Comparison of ENCODE assay signal across 16 cellular contexts in the genomic region with DNA sequence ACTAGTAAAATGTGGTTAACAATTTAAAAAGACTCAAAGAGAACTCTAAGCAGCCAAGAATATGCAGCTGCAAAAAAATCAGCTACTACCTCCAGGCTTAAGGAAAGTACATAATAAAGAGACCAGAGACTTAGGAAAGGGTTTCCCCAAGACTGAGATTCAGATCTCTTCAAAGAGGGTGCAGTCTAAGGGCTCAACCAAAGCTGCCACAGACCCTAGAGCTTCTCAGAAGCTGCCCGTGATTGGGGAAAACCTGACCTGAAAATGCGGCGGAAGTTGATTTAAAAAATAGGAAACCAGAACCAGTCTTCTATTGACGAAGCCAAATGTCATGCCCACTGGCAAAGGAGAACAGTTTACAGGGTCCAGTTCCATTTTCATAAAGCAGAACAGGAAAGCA.
DNase-seq lines count a peak whose midpoint lies in the region; ATAC-seq lines count a peak whose summit lies in the region.
"Had no signal": no experiment of that assay in that cellular context is flagged by ENCODE, and none has a peak within 500 bp of the region (broad histone marks: within the 10 kb centered on the region; RNA-seq: fewer than 3 reads in every experiment).

No MANE protein-coding gene starts in this region.

- H2AFZ ChIP-seq in trophoblast cell (ENCODE audit: insufficient read depth, low read length, poor library complexity): no peak overlapping the region

- H4K91ac ChIP-seq in trophoblast cell (ENCODE audit: low read depth, low read length): no peak overlapping the region

- H3K79me2 ChIP-seq in trophoblast cell (ENCODE audit: control insufficient read depth, insufficient read depth, low read length, poor library complexity): no peaks in the 10 kb centered on the region

- H2AK5ac ChIP-seq in trophoblast cell (ENCODE audit: low read length): no peak overlapping the region

- WGBS in trophoblast cell (ENCODE audit: extremely low coverage, insufficient coverage, insufficient read length): no CpG with 5 or more reads among the region's 4 CpGs

- H3K79me1 ChIP-seq in trophoblast cell (ENCODE audit: low read length): peaks cover 3% of the 10 kb centered on the region

- H3K4me3 ChIP-seq in trophoblast cell (ENCODE audit: low read depth, low read length): no peak overlapping the region
- H3K4me3 ChIP-seq: MG63 had no signal

- no peak overlapping the region for H3K23ac ChIP-seq in trophoblast cell (ENCODE audit: low read length)

- H3K27me3 ChIP-seq in trophoblast cell (ENCODE audit: insufficient read depth, low read length): no peaks in the 10 kb centered on the region
- H3K27me3 ChIP-seq: MG63 had no signal

- no peak overlapping the region for H3K9ac ChIP-seq in trophoblast cell (ENCODE audit: low read length)

- peaks cover 0 to 3% of the 10 kb centered on the region in 2 experiments for H3K4me1 ChIP-seq in trophoblast cell (ENCODE audit: control insufficient read depth in 1 of 2, insufficient read depth in 2 of 2, low read length in 2 of 2)

- no peak overlapping the region for H3K27ac ChIP-seq in trophoblast cell (ENCODE audit: low read depth, low read length)

- no peaks in the 10 kb centered on the region for H3K9me3 ChIP-seq in trophoblast cell (ENCODE audit: insufficient read depth, low read depth, low read length)
- H3K9me3 ChIP-seq: MG63 had no signal

- H3K36me3 ChIP-seq in trophoblast cell (ENCODE audit: control insufficient read depth in 1 of 2, insufficient read depth in 2 of 2, low read length in 2 of 2): no peaks in the 10 kb centered on the region
- H3K36me3 ChIP-seq: MG63 had no signal

- no peak overlapping the region for H3K4ac ChIP-seq in trophoblast cell (ENCODE audit: low read depth, low read length)

- no peak overlapping the region for H4K12ac ChIP-seq in trophoblast cell (ENCODE audit: low read depth, low read length)

- peak overlapping the region; percentile 94 for H2BK12ac ChIP-seq in trophoblast cell (ENCODE audit: low read length)

- no peak overlapping the region for H3K18ac ChIP-seq in trophoblast cell (ENCODE audit: low read length)

- H3K14ac ChIP-seq in trophoblast cell (ENCODE audit: low read length): peak overlapping the region; percentile 30

- no peak overlapping the region for H4K8ac ChIP-seq in trophoblast cell (ENCODE audit: low read depth, low read length)

- H2BK5ac ChIP-seq in trophoblast cell (ENCODE audit: low read depth, low read length, poor library complexity): no peak overlapping the region

- ATAC-seq in GM18520 (IDR thresholded peaks at IDR 0.05; ENCODE audit: unreplicated experiment): peak; percentile 67
- ATAC-seq in GM21360 (IDR thresholded peaks at IDR 0.05; ENCODE audit: unreplicated experiment): peak; percentile 85
- ATAC-seq in HG03469 (IDR thresholded peaks at IDR 0.05; ENCODE audit: unreplicated experiment): peak; percentile 48
- ATAC-seq in GM21786 (IDR thresholded peaks at IDR 0.05; ENCODE audit: unreplicated experiment): no peak
- no peak for ATAC-seq in GM21717 (IDR thresholded peaks at IDR 0.05; ENCODE audit: unreplicated experiment)
- ATAC-seq: HepG2, PC-3 had no signal

- DNase-seq in trophoblast cell (no peak), dermis blood vessel endothelial cell (no peak)
- DNase-seq: CD4-positive, alpha-beta T cell; DMS79 treated with DMSO at 0.1 percent for 48 hours; HCEC 1CT; MG63; NCI-H1105; NCI-H1694 treated with DMSO at 0.1 percent for 48 hours; NCI-H446; PC-3 had no signal

- H2BK120ac ChIP-seq in trophoblast cell (ENCODE audit: insufficient read depth, low read length, poor library complexity): no peak overlapping the region

- H3K4me2 ChIP-seq in trophoblast cell (ENCODE audit: low read length): no peak overlapping the region

Comparison
In these comparisons a context has a peak if more than half of its experiments do, and no peak if none do; other contexts are left out.
1. ATAC-seq: peak in GM18520 (single experiment), GM21360 (single experiment) and HG03469 (single experiment); none in GM21786 (single experiment) and GM21717 (single experiment).